In genomic region chr7:5495581-5496375, GRCh38 we compare ENCODE assay signal across 8 cellular contexts. TPM values are rescaled to one million over a fixed set of nuclear protein-coding genes. Genes with fewer than 3 reads are reported as not detected.
DNase-seq lines count a peak whose midpoint lies in the region; ATAC-seq and TF ChIP-seq lines count a peak whose summit lies in the region.

No MANE protein-coding gene starts in this region.

- no peak overlapping the region for H3K4ac ChIP-seq in neuronal stem cell (ENCODE audit: low read length)

- no peaks in the 10 kb centered on the region for H4K20me1 ChIP-seq in OCI-LY3 (ENCODE audit: insufficient read depth, low read length)

- H4K91ac ChIP-seq in neuronal stem cell (ENCODE audit: low read depth, low read length, poor library complexity) = peak overlapping the region; percentile 9

- peak overlapping the region; percentile 30 for H2BK5ac ChIP-seq in neuronal stem cell (ENCODE audit: low read length)

- H3K9ac ChIP-seq in OCI-LY3 (ENCODE audit: low read length) (no peak overlapping the region), endodermal cell (ENCODE audit: extremely low read depth, low read length, poor library complexity, severe bottlenecking) (no peak overlapping the region), neuronal stem cell (ENCODE audit: low read depth, low read length, poor library complexity) (no peak overlapping the region)

- H3K4me2 ChIP-seq in OCI-LY3 (ENCODE audit: low read length) (peak overlapping the region; percentile 93; the same call in 1 of the 2 replicates), neuronal stem cell (ENCODE audit: insufficient read depth, low read length, poor library complexity, severe bottlenecking) (no peak overlapping the region)

- WGBS in endodermal cell (ENCODE audit: insufficient coverage in 1 of 2, insufficient read length in 1 of 2), 2 experiments = 95 to 98% methylated on average over 25 to 35 of the region's 35 CpGs
- WGBS in neuronal stem cell (ENCODE audit: extremely low coverage in 2 of 2, insufficient read length in 2 of 2, insufficient replicate concordance in 1 of 2), 2 donors = no CpG with 5 or more reads among the region's 35 CpGs

- H3K79me2 ChIP-seq in OCI-LY3 (ENCODE audit: low read length) = no peaks in the 10 kb centered on the region

- H2BK12ac ChIP-seq in neuronal stem cell (ENCODE audit: low read length) = peak overlapping the region; percentile 77

- H3K18ac ChIP-seq in neuronal stem cell (ENCODE audit: low read length) = no peak overlapping the region

- H4K8ac ChIP-seq in neuronal stem cell (ENCODE audit: low read depth, low read length) = no peak overlapping the region

- H3K36me3 Mint-ChIP-seq in endodermal cell (ENCODE audit: low read depth) = peaks cover 16% of the 10 kb centered on the region
- H3K36me3 Mint-ChIP-seq in activated T-cell treated with anti-CD3 and anti-CD28 coated beads, Interleukin-2, amount 50 U/mL, for 24 hours (ENCODE audit: low read depth) = peaks cover 38% of the 10 kb centered on the region

- no peak overlapping the region for H3K4me3 Mint-ChIP-seq in endodermal cell
- no peak overlapping the region for H3K4me3 Mint-ChIP-seq in activated T-cell treated with anti-CD3 and anti-CD28 coated beads, Interleukin-2, amount 50 U/mL, for 24 hours

- H3K27me3 Mint-ChIP-seq in endodermal cell (ENCODE audit: insufficient read depth) = no peaks in the 10 kb centered on the region
- H3K27me3 Mint-ChIP-seq in activated T-cell treated with anti-CD3 and anti-CD28 coated beads, Interleukin-2, amount 50 U/mL, for 24 hours = no peaks in the 10 kb centered on the region

- H3K79me1 ChIP-seq in neuronal stem cell (ENCODE audit: low read depth, low read length) = peaks cover 3% of the 10 kb centered on the region

- no peak overlapping the region for H2BK15ac ChIP-seq in neuronal stem cell (ENCODE audit: low read length)

- no peaks in the 10 kb centered on the region for H3K9me3 Mint-ChIP-seq in endodermal cell
- no peaks in the 10 kb centered on the region for H3K9me3 Mint-ChIP-seq in activated T-cell treated with anti-CD3 and anti-CD28 coated beads, Interleukin-2, amount 50 U/mL, for 24 hours

- H3K27me3 ChIP-seq in OCI-LY3 (ENCODE audit: low read depth, low read length) (no peaks in the 10 kb centered on the region), endodermal cell (ENCODE audit: control insufficient read depth, insufficient read depth, low read length, poor library complexity, severe bottlenecking) (no peaks in the 10 kb centered on the region), neuronal stem cell (ENCODE audit: control insufficient read depth in 3 of 3, insufficient read depth in 3 of 3, low read depth in 1 of 3, low read length in 3 of 3) (no peaks in the 10 kb centered on the region)

- ATAC-seq in GM19467 (IDR thresholded peaks at IDR 0.05; ENCODE audit: unreplicated experiment) = no peak

- peak overlapping the region; percentile 49 for H2AK5ac ChIP-seq in neuronal stem cell (ENCODE audit: low read depth, low read length)

- no peak overlapping the region for H2BK120ac ChIP-seq in neuronal stem cell (ENCODE audit: low read depth, low read length)

- H3K36me3 ChIP-seq in OCI-LY3 (replicated peaks; ENCODE audit: low read depth, low read length) = no peaks in the 10 kb centered on the region
- H3K36me3 ChIP-seq in endodermal cell (ENCODE audit: control insufficient read depth, insufficient read depth, low read length) = peaks cover 13% of the 10 kb centered on the region
- peaks cover 18 to 27% of the 10 kb centered on the region in 2 donors for H3K36me3 ChIP-seq in neuronal stem cell (replicated peaks in 1 of 2; ENCODE audit: control insufficient read depth in 2 of 2, insufficient read depth in 2 of 2, low read length in 2 of 2)

- H3K27ac Mint-ChIP-seq in endodermal cell = peak overlapping the region; percentile 76
- no peak overlapping the region for H3K27ac Mint-ChIP-seq in activated T-cell treated with anti-CD3 and anti-CD28 coated beads, Interleukin-2, amount 50 U/mL, for 24 hours

- no peak overlapping the region for H3K14ac ChIP-seq in neuronal stem cell (ENCODE audit: low read length)

- TF ChIP-seq CTCF in OCI-LY3 (IDR thresholded peaks at IDR 0.05; ENCODE audit: low read depth, low read length) (no peak), endodermal cell (conservative IDR thresholded peaks at IDR 0.05) (no peak)

- no peak overlapping the region for H3K4me3 ChIP-seq in OCI-LY3 (ENCODE audit: low read length)
- H3K4me3 ChIP-seq in endodermal cell (ENCODE audit: low read length) = no peak overlapping the region
- H3K4me3 ChIP-seq in neuronal stem cell (ENCODE audit: low read length in 2 of 2) = no peak overlapping the region

- H3K23ac ChIP-seq in neuronal stem cell (ENCODE audit: low read depth, low read length, poor library complexity) = peak overlapping the region; percentile 90

- H3K4me1 Mint-ChIP-seq in endodermal cell = peaks cover 21% of the 10 kb centered on the region
- peaks cover 36% of the 10 kb centered on the region for H3K4me1 Mint-ChIP-seq in activated T-cell treated with anti-CD3 and anti-CD28 coated beads, Interleukin-2, amount 50 U/mL, for 24 hours (ENCODE audit: low read depth)

- H3K27ac ChIP-seq in OCI-LY3 (ENCODE audit: low read length) (no peak overlapping the region), endodermal cell (ENCODE audit: low read depth, low read length) (peak overlapping the region; percentile 38), neuronal stem cell (replicated peaks; ENCODE audit: low read length) (no peak overlapping the region)

- H3K4me1 ChIP-seq in OCI-LY3 (ENCODE audit: low read length) (peaks cover 18% of the 10 kb centered on the region), endodermal cell (ENCODE audit: control insufficient read depth, insufficient read depth, low read length) (peaks cover 5% of the 10 kb centered on the region), neuronal stem cell (ENCODE audit: control insufficient read depth in 2 of 2, insufficient read depth in 1 of 2, low read depth in 1 of 2, low read length in 2 of 2) (peaks cover 0 to 9% of the 10 kb centered on the region in 2 donors)

- DNase-seq in C1 segment of cervical spinal cord (lab: John Stamatoyannopoulos, UW) = peak in 13 of 14 donors; percentile 39 to 99 (median 76)
- DNase-seq in endodermal cell = peak; percentile 46
- no peak for DNase-seq in neuronal stem cell (ENCODE audit: low spot score)
- DNase-seq in dermis blood vessel endothelial cell = no peak
- DNase-seq in stimulated activated CD4-positive, alpha-beta T cell treated with anti-CD3 and anti-CD28 coated beads, Interleukin-12 subunit alpha, Interleukin-12 subunit beta, amount 100 ng/mL, for 4 hours = no peak
- DNase-seq in activated T-cell treated with anti-CD3 and anti-CD28 coated beads, Interleukin-2, amount 50 U/mL, for 24 hours = no peak

- H2AFZ ChIP-seq in OCI-LY3 (ENCODE audit: low read depth, low read length) (no peak overlapping the region), neuronal stem cell (ENCODE audit: low read length) (no peak overlapping the region)

- H3K9me3 ChIP-seq in OCI-LY3 (ENCODE audit: insufficient read depth, low read length) (no peaks in the 10 kb centered on the region), endodermal cell (ENCODE audit: control insufficient read depth, low read length) (no peaks in the 10 kb centered on the region), neuronal stem cell (replicated peaks in 1 of 2; ENCODE audit: control insufficient read depth in 2 of 2, insufficient read depth in 1 of 2, low read depth in 1 of 2, low read length in 2 of 2) (no peaks in the 10 kb centered on the region)

RNA-seq across cellular contexts. Expression of gene FBXL18, which starts 17.8 kb away (rescaled TPM):
- total RNA-seq in endodermal cell = 10 to 100 TPM; 13.4 to 15.5 TPM
- 7.1 TPM for polyA plus RNA-seq in endodermal cell (2013, experiment 1 of 2)
- 5.4 TPM for polyA plus RNA-seq in endodermal cell (2013, experiment 2 of 2)
- 5.1 TPM for polyA plus RNA-seq in neuronal stem cell (2013, experiment 1 of 2)
- 5.4 TPM for polyA plus RNA-seq in neuronal stem cell (2013, experiment 2 of 2)
- 4.9 and 9.9 TPM in 2 replicates for total RNA-seq in dermis blood vessel endothelial cell

RNA-seq across cellular contexts. Expression of gene ACTB, which starts 34.6 kb away (rescaled TPM):
- total RNA-seq in endodermal cell (1,000 to 10,000 TPM; 4,550 to 5,347 TPM), dermis blood vessel endothelial cell (2,280 and 5,174 TPM in 2 replicates)
- polyA plus RNA-seq in endodermal cell (2013, experiment 1 of 2) = 3,804 TPM
- 3,713 TPM for polyA plus RNA-seq in endodermal cell (2013, experiment 2 of 2)
- polyA plus RNA-seq in neuronal stem cell (2013, experiment 1 of 2) = 6,691 TPM
- 6,867 TPM for polyA plus RNA-seq in neuronal stem cell (2013, experiment 2 of 2)

Comparison
In these comparisons a context has a peak if more than half of its experiments do, and no peak if none do; other contexts are left out.
1. DNase-seq: peak in C1 segment of cervical spinal cord (13 of 14) and endodermal cell (single experiment); none in neuronal stem cell (single experiment), dermis blood vessel endothelial cell (single experiment), stimulated activated CD4-positive, alpha-beta T cell treated with anti-CD3 and anti-CD28 coated beads, Interleukin-12 subunit alpha, Interleukin-12 subunit beta, amount 100 ng/mL, for 4 hours (single experiment) and activated T-cell treated with anti-CD3 and anti-CD28 coated beads, Interleukin-2, amount 50 U/mL, for 24 hours (single experiment).